1 cellular context compared by ENCODE assay signal in the genomic region with DNA sequence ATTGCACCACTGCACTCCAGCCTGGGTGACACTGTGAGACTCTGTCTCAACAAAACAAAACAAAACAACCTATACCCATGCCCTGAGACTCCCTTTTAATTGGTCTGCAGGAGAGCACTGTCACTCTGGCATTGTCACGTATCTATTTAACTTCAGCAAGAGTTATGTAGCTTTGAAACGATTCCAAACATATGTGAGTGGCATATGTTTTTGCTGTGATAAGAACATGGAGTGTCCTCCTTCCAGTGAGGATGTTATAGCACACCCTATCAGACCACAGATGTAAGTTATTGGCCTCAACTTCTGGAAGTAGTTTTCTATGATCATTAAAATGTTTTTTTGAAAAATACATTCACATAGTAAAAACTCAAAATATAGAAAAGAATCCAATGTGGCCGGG.
TF ChIP-seq lines count a peak whose summit lies in the region.

No MANE protein-coding gene starts in this region.

TF ChIP-seq in K562, 482 proteins besides CTCF, POLR2A, EP300 and RAD21 (continued from another document and continues in another):
- TF ChIP-seq MTA2 (IDR thresholded peaks at IDR 0.05; ENCODE audit: low read depth) (peak; percentile 52), KAT7 (CRISPR knock-in tag; IDR thresholded peaks at IDR 0.05; ENCODE audit: borderline replicate concordance) (no peak), MEIS2 (IDR thresholded peaks at IDR 0.05; ENCODE audit: partially characterized antibody) (peak; percentile 92), BCOR (IDR thresholded peaks at IDR 0.05) (no peak), SIN3B (IDR thresholded peaks at IDR 0.05; ENCODE audit: low read depth) (no peak), MAFG (tag; conservative IDR thresholded peaks at IDR 0.05) (peak; percentile 46), TRIM24 (IDR thresholded peaks at IDR 0.05) (peak in 1 of 2 experiments; percentile 67; a peak in 2 of 4 replicates), CBFA2T3 (IDR thresholded peaks at IDR 0.05) (peak; percentile 87), ZNF354B (CRISPR knock-in tag; IDR thresholded peaks at IDR 0.05) (no peak), SRSF3 (IDR thresholded peaks at IDR 0.05; ENCODE audit: insufficient read depth, low read length) (no peak), ARID2 (IDR thresholded peaks at IDR 0.05) (no peak), STAT5A (IDR thresholded peaks at IDR 0.05; ENCODE audit: borderline replicate concordance, low read length) (0 out of 2 replicates have a peak, but pooled peaks have one; percentile 30), GABPB2 (CRISPR knock-in tag; conservative IDR thresholded peaks at IDR 0.05) (no peak), TAL1 (IDR thresholded peaks at IDR 0.05) (peak; percentile 77), ZNF584 (CRISPR knock-in tag; IDR thresholded peaks at IDR 0.05; ENCODE audit: low read depth) (no peak), HIVEP1 (CRISPR knock-in tag; IDR thresholded peaks at IDR 0.05) (no peak), DACH1 (IDR thresholded peaks at IDR 0.05; ENCODE audit: partially characterized antibody) (no peak), ARID1B (IDR thresholded peaks at IDR 0.05) (peak; percentile 85), SMC3 (conservative IDR thresholded peaks at IDR 0.05; ENCODE audit: insufficient read depth, low read depth, low read length) (no peak), PHF20 (IDR thresholded peaks at IDR 0.05; ENCODE audit: partially characterized antibody) (no peak), NFE2 (IDR thresholded peaks at IDR 0.05; ENCODE audit: low read depth) (peak; percentile 15; the same call in 1 of the 2 replicates), RBFOX2 (IDR thresholded peaks at IDR 0.05; ENCODE audit: low read depth, low read length) (no peak), ETV1 (tag; conservative IDR thresholded peaks at IDR 0.05; ENCODE audit: low read depth) (no peak)
- TF ChIP-seq, protein P1, sequence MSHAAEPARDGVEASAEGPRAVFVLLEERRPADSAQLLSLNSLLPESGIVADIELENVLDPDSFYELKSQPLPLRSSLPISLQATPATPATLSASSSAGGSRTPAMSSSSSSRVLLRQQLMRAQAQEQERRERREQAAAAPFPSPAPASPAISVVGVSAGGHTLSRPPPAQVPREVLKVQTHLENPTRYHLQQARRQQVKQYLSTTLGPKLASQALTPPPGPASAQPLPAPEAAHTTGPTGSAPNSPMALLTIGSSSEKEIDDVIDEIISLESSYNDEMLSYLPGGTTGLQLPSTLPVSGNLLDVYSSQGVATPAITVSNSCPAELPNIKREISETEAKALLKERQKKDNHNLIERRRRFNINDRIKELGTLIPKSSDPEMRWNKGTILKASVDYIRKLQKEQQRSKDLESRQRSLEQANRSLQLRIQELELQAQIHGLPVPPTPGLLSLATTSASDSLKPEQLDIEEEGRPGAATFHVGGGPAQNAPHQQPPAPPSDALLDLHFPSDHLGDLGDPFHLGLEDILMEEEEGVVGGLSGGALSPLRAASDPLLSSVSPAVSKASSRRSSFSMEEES (CRISPR knock-in tag; IDR thresholded peaks at IDR 0.05): no peak
- TF ChIP-seq, protein P2, sequence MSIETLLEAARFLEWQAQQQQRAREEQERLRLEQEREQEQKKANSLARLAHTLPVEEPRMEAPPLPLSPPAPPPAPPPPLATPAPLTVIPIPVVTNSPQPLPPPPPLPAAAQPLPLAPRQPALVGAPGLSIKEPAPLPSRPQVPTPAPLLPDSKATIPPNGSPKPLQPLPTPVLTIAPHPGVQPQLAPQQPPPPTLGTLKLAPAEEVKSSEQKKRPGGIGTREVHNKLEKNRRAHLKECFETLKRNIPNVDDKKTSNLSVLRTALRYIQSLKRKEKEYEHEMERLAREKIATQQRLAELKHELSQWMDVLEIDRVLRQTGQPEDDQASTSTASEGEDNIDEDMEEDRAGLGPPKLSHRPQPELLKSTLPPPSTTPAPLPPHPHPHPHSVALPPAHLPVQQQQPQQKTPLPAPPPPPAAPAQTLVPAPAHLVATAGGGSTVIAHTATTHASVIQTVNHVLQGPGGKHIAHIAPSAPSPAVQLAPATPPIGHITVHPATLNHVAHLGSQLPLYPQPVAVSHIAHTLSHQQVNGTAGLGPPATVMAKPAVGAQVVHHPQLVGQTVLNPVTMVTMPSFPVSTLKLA (conservative IDR thresholded peaks at IDR 0.05): peak in 1 of 2 experiments; percentile 61; a peak in 2 of 4 replicates
- TF ChIP-seq, protein P3, sequence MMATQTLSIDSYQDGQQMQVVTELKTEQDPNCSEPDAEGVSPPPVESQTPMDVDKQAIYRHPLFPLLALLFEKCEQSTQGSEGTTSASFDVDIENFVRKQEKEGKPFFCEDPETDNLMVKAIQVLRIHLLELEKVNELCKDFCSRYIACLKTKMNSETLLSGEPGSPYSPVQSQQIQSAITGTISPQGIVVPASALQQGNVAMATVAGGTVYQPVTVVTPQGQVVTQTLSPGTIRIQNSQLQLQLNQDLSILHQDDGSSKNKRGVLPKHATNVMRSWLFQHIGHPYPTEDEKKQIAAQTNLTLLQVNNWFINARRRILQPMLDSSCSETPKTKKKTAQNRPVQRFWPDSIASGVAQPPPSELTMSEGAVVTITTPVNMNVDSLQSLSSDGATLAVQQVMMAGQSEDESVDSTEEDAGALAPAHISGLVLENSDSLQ (IDR thresholded peaks at IDR 0.05): peak; percentile 89
- TF ChIP-seq, protein P4, sequence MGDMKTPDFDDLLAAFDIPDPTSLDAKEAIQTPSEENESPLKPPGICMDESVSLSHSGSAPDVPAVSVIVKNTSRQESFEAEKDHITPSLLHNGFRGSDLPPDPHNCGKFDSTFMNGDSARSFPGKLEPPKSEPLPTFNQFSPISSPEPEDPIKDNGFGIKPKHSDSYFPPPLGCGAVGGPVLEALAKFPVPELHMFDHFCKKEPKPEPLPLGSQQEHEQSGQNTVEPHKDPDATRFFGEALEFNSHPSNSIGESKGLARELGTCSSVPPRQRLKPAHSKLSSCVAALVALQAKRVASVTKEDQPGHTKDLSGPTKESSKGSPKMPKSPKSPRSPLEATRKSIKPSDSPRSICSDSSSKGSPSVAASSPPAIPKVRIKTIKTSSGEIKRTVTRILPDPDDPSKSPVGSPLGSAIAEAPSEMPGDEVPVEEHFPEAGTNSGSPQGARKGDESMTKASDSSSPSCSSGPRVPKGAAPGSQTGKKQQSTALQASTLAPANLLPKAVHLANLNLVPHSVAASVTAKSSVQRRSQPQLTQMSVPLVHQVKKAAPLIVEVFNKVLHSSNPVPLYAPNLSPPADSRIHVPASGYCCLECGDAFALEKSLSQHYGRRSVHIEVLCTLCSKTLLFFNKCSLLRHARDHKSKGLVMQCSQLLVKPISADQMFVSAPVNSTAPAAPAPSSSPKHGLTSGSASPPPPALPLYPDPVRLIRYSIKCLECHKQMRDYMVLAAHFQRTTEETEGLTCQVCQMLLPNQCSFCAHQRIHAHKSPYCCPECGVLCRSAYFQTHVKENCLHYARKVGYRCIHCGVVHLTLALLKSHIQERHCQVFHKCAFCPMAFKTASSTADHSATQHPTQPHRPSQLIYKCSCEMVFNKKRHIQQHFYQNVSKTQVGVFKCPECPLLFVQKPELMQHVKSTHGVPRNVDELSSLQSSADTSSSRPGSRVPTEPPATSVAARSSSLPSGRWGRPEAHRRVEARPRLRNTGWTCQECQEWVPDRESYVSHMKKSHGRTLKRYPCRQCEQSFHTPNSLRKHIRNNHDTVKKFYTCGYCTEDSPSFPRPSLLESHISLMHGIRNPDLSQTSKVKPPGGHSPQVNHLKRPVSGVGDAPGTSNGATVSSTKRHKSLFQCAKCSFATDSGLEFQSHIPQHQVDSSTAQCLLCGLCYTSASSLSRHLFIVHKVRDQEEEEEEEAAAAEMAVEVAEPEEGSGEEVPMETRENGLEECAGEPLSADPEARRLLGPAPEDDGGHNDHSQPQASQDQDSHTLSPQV (IDR thresholded peaks at IDR 0.05): no peak
- TF ChIP-seq, protein P5, sequence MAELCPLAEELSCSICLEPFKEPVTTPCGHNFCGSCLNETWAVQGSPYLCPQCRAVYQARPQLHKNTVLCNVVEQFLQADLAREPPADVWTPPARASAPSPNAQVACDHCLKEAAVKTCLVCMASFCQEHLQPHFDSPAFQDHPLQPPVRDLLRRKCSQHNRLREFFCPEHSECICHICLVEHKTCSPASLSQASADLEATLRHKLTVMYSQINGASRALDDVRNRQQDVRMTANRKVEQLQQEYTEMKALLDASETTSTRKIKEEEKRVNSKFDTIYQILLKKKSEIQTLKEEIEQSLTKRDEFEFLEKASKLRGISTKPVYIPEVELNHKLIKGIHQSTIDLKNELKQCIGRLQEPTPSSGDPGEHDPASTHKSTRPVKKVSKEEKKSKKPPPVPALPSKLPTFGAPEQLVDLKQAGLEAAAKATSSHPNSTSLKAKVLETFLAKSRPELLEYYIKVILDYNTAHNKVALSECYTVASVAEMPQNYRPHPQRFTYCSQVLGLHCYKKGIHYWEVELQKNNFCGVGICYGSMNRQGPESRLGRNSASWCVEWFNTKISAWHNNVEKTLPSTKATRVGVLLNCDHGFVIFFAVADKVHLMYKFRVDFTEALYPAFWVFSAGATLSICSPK (IDR thresholded peaks at IDR 0.05; ENCODE audit: borderline replicate concordance): no peak
- TF ChIP-seq, protein P6, sequence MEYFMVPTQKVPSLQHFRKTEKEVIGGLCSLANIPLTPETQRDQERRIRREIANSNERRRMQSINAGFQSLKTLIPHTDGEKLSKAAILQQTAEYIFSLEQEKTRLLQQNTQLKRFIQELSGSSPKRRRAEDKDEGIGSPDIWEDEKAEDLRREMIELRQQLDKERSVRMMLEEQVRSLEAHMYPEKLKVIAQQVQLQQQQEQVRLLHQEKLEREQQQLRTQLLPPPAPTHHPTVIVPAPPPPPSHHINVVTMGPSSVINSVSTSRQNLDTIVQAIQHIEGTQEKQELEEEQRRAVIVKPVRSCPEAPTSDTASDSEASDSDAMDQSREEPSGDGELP (CRISPR knock-in tag; IDR thresholded peaks at IDR 0.05; ENCODE audit: borderline replicate concordance): peak; percentile 55; the same call in 1 of the 2 replicates
- TF ChIP-seq, protein P7, sequence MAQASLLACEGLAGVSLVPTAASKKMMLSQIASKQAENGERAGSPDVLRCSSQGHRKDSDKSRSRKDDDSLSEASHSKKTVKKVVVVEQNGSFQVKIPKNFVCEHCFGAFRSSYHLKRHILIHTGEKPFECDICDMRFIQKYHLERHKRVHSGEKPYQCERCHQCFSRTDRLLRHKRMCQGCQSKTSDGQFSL (CRISPR knock-in tag; IDR thresholded peaks at IDR 0.05): no peak
- TF ChIP-seq, protein P7 (tag; IDR thresholded peaks at IDR 0.05): no peak
- TF ChIP-seq, protein P8, sequence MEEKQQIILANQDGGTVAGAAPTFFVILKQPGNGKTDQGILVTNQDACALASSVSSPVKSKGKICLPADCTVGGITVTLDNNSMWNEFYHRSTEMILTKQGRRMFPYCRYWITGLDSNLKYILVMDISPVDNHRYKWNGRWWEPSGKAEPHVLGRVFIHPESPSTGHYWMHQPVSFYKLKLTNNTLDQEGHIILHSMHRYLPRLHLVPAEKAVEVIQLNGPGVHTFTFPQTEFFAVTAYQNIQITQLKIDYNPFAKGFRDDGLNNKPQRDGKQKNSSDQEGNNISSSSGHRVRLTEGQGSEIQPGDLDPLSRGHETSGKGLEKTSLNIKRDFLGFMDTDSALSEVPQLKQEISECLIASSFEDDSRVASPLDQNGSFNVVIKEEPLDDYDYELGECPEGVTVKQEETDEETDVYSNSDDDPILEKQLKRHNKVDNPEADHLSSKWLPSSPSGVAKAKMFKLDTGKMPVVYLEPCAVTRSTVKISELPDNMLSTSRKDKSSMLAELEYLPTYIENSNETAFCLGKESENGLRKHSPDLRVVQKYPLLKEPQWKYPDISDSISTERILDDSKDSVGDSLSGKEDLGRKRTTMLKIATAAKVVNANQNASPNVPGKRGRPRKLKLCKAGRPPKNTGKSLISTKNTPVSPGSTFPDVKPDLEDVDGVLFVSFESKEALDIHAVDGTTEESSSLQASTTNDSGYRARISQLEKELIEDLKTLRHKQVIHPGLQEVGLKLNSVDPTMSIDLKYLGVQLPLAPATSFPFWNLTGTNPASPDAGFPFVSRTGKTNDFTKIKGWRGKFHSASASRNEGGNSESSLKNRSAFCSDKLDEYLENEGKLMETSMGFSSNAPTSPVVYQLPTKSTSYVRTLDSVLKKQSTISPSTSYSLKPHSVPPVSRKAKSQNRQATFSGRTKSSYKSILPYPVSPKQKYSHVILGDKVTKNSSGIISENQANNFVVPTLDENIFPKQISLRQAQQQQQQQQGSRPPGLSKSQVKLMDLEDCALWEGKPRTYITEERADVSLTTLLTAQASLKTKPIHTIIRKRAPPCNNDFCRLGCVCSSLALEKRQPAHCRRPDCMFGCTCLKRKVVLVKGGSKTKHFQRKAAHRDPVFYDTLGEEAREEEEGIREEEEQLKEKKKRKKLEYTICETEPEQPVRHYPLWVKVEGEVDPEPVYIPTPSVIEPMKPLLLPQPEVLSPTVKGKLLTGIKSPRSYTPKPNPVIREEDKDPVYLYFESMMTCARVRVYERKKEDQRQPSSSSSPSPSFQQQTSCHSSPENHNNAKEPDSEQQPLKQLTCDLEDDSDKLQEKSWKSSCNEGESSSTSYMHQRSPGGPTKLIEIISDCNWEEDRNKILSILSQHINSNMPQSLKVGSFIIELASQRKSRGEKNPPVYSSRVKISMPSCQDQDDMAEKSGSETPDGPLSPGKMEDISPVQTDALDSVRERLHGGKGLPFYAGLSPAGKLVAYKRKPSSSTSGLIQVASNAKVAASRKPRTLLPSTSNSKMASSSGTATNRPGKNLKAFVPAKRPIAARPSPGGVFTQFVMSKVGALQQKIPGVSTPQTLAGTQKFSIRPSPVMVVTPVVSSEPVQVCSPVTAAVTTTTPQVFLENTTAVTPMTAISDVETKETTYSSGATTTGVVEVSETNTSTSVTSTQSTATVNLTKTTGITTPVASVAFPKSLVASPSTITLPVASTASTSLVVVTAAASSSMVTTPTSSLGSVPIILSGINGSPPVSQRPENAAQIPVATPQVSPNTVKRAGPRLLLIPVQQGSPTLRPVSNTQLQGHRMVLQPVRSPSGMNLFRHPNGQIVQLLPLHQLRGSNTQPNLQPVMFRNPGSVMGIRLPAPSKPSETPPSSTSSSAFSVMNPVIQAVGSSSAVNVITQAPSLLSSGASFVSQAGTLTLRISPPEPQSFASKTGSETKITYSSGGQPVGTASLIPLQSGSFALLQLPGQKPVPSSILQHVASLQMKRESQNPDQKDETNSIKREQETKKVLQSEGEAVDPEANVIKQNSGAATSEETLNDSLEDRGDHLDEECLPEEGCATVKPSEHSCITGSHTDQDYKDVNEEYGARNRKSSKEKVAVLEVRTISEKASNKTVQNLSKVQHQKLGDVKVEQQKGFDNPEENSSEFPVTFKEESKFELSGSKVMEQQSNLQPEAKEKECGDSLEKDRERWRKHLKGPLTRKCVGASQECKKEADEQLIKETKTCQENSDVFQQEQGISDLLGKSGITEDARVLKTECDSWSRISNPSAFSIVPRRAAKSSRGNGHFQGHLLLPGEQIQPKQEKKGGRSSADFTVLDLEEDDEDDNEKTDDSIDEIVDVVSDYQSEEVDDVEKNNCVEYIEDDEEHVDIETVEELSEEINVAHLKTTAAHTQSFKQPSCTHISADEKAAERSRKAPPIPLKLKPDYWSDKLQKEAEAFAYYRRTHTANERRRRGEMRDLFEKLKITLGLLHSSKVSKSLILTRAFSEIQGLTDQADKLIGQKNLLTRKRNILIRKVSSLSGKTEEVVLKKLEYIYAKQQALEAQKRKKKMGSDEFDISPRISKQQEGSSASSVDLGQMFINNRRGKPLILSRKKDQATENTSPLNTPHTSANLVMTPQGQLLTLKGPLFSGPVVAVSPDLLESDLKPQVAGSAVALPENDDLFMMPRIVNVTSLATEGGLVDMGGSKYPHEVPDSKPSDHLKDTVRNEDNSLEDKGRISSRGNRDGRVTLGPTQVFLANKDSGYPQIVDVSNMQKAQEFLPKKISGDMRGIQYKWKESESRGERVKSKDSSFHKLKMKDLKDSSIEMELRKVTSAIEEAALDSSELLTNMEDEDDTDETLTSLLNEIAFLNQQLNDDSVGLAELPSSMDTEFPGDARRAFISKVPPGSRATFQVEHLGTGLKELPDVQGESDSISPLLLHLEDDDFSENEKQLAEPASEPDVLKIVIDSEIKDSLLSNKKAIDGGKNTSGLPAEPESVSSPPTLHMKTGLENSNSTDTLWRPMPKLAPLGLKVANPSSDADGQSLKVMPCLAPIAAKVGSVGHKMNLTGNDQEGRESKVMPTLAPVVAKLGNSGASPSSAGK (IDR thresholded peaks at IDR 0.05): peak; percentile 15; the same call in 1 of the 2 replicates
